Comparison of ENCODE assay signal across 18 cellular contexts in genomic region chr10:34736976-34737771, GRCh38.
DNase-seq lines count a peak whose midpoint lies in the region; ATAC-seq, FAIRE-seq and TF ChIP-seq lines count a peak whose summit lies in the region.
"Had no signal": no experiment of that assay in that cellular context is flagged by ENCODE, and none has a peak within 500 bp of the region (broad histone marks: within the 10 kb centered on the region; RNA-seq: fewer than 3 reads in every experiment).

No MANE protein-coding gene starts in this region.

- in situ Hi-C loops in Caki2 (cut with HindIII; ENCODE audit: low pct_unique_long_range_greater_than_20kb, low sequenced_read_pairs): no loop called here

- TF ChIP-seq CTCF in H1 (IDR thresholded peaks at IDR 0.05; ENCODE audit: control extremely low read depth in 1 of 3, insufficient read depth in 1 of 3, low read depth in 1 of 3, low read length in 3 of 3) (no peak), stomach (IDR thresholded peaks at IDR 0.05) (no peak)

- TF ChIP-seq POLR2A in H1 (IDR thresholded peaks at IDR 0.05; ENCODE audit: control extremely low read depth in 1 of 2, low read depth in 2 of 2, low read length in 2 of 2): no peak
- TF ChIP-seq POLR2A in stomach (IDR thresholded peaks at IDR 0.05): no peak

- peaks cover 7 to 10% of the 10 kb centered on the region in 2 experiments for H4K20me1 ChIP-seq in H1 (replicated peaks in 1 of 2; ENCODE audit: control insufficient read depth in 1 of 2, insufficient read depth in 2 of 2, low read length in 2 of 2)

- H2BK20ac ChIP-seq in H1 (ENCODE audit: low read length): no peak overlapping the region

- TF ChIP-seq RAD21 in H1 (IDR thresholded peaks at IDR 0.05 in 1 of 2, conservative IDR thresholded peaks at IDR 0.05 in 1 of 2; ENCODE audit: low read depth in 2 of 2, low read length in 2 of 2): no peak

- peak overlapping the region; percentile 11 for H4K91ac ChIP-seq in H1 (replicated peaks; ENCODE audit: insufficient read length, low read length)

- no peak overlapping the region for H4K8ac ChIP-seq in H1 (ENCODE audit: extremely low read depth, insufficient read depth, low read length)

- peak overlapping the region; percentile 12; the same call in 1 of the 2 replicates for H2BK5ac ChIP-seq in H1 (ENCODE audit: low read depth, low read length)

- no peak overlapping the region for H2BK12ac ChIP-seq in H1 (ENCODE audit: low read depth, low read length)

- H3K9ac ChIP-seq in H1 (replicated peaks in 1 of 4; ENCODE audit: extremely low read depth in 1 of 4, low read depth in 3 of 4, low read length in 3 of 4): no peak overlapping the region

- no peak overlapping the region for H2AK5ac ChIP-seq in H1 (ENCODE audit: low read depth, low read length)

- TF ChIP-seq EP300 in H1 (IDR thresholded peaks at IDR 0.05; ENCODE audit: borderline replicate concordance in 1 of 2, low read depth in 2 of 2, low read length in 2 of 2): no peak
- no peak for TF ChIP-seq EP300 in stomach (IDR thresholded peaks at IDR 0.05)

- H3K4me2 ChIP-seq in H1 (ENCODE audit: insufficient read depth in 1 of 2, low read depth in 2 of 2, low read length in 2 of 2): peak overlapping the region; percentile 21 to 30; a peak in 2 of 4 replicates

- H3K4ac ChIP-seq in H1 (replicated peaks; ENCODE audit: insufficient read length, low read depth, low read length): no peak overlapping the region

- FAIRE-seq in H1 (lab: Jason Lieb, UNC): peak; percentile 75
- FAIRE-seq: G401.6 had no signal

- H3K23ac ChIP-seq in H1 (ENCODE audit: insufficient read length): no peak overlapping the region

- no peak overlapping the region for H3K56ac ChIP-seq in H1 (replicated peaks; ENCODE audit: insufficient read length, low read depth, low read length)

- ATAC-seq in HG03439 (IDR thresholded peaks at IDR 0.05; ENCODE audit: unreplicated experiment): no peak
- ATAC-seq: activated CD8-positive, alpha-beta T cell treated with anti-CD3 and anti-CD28 coated beads, Interleukin-2, amount 10 ng/mL, durations not matched to agents 7 days and 5 days; PC-3; stimulated activated effector memory CD8-positive, alpha-beta T cell treated with anti-CD3 and anti-CD28 coated beads, Interleukin-12 subunit alpha, Interleukin-12 subunit beta, amount 100 ng/mL, for 72 hours; upper lobe of right lung had no signal

- CTCF ChIA-PET in H1 (lab: Charles Lee; ENCODE audit: partially characterized antibody): interaction anchor here (0.6 to 3.1 kb wide), 11 partner anchors 10 to 316 kb away, joined by 3 to 20 read pairs (median 4); no protein-coding TSS in a partner anchor

- H3K27ac ChIP-seq in H1 (ENCODE audit: low read depth, low read length) (peak overlapping the region; percentile 38; the same call in 1 of the 2 replicates), muscle layer of duodenum (ENCODE audit: low read length) (peak overlapping the region; percentile 26), stomach (no peak overlapping the region)
- H3K27ac ChIP-seq: coronary artery, skin epidermis, upper lobe of right lung had no signal

- H3K36me3 ChIP-seq in H1 (ENCODE audit: control insufficient read depth in 2 of 4, insufficient read depth in 4 of 4, low read length in 3 of 4): no peaks in the 10 kb centered on the region; a peak in 1 of 8 replicates
- H3K36me3 ChIP-seq in muscle layer of duodenum (ENCODE audit: control insufficient read depth in 1 of 2, insufficient read depth in 2 of 2, low read length in 2 of 2): no peaks in the 10 kb centered on the region
- no peaks in the 10 kb centered on the region for H3K36me3 ChIP-seq in stomach
- H3K36me3 ChIP-seq: upper lobe of right lung had no signal

- peaks cover 0 to 83% of the 10 kb centered on the region in 2 experiments for H3K79me2 ChIP-seq in H1 (ENCODE audit: control insufficient read depth in 1 of 2, insufficient read depth in 2 of 2, low read length in 2 of 2)

- H3K4me1 ChIP-seq in H1 (replicated peaks in 1 of 4; ENCODE audit: control insufficient read depth in 3 of 4, insufficient read depth in 4 of 4, low read length in 3 of 4) (peaks cover 16 to 26% (median 19%) of the 10 kb centered on the region in 4 experiments), muscle layer of duodenum (ENCODE audit: control insufficient read depth in 1 of 2, insufficient read depth in 2 of 2, low read length in 2 of 2) (peaks cover 0 to 30% of the 10 kb centered on the region in 2 donors), stomach (peaks cover 16 to 61% (median 32%) of the 10 kb centered on the region in 4 donors)

- POLR2A ChIA-PET in H1 (lab: Charles Lee; ENCODE audit: partially characterized antibody): no interaction called here

- peak; percentile 56 for DNase-seq in Caki2 (ENCODE audit: low read depth)
- peak; percentile 53 for DNase-seq in Jurkat, Clone E6-1 (ENCODE audit: low read depth, low spot score)
- DNase-seq in H1 (ENCODE audit: low read depth in 1 of 2, low spot score in 2 of 2): no peak
- DNase-seq in superior temporal gyrus (ENCODE audit: extremely low spot score): no peak
- DNase-seq in 8988T: no peak
- DNase-seq in stomach: no peak
- DNase-seq: activated CD8-positive, alpha-beta T cell treated with anti-CD3 and anti-CD28 coated beads, Interleukin-2, amount 10 ng/mL, durations not matched to agents 7 days and 5 days; midbrain; NCI-H1694 treated with DMSO at 0.1 percent for 48 hours; NCI-H526; PC-3; upper lobe of right lung had no signal

- WGBS in H1 (ENCODE audit: extremely low coverage in 1 of 2, insufficient coverage in 1 of 2, insufficient read length in 1 of 2, insufficient replicate concordance in 2 of 2, low coverage in 1 of 2, low lambda C conversion rate in 2 of 2, missing lambda C conversion rate in 1 of 2), 2 experiments: 58% methylated on average over 12 of the region's 12 CpGs; no CpG with 5 or more reads in 1 of the 2 experiments
- WGBS in stomach, 5 donors: 62 to 66% (median 63%) methylated on average over 12 of the region's 12 CpGs

- no peak overlapping the region for H2BK15ac ChIP-seq in H1 (ENCODE audit: low read length)

- H4K5ac ChIP-seq in H1 (ENCODE audit: insufficient read length, low read depth, low read length): no peak overlapping the region

- H2BK120ac ChIP-seq in H1 (replicated peaks; ENCODE audit: low read depth, low read length): no peak overlapping the region

- no peak overlapping the region for H2AFZ ChIP-seq in H1 (ENCODE audit: low read length)

- no peak overlapping the region for H3K14ac ChIP-seq in H1 (ENCODE audit: insufficient read length)

- no peaks in the 10 kb centered on the region for H3K9me3 ChIP-seq in H1 (ENCODE audit: insufficient read depth in 2 of 2, low read depth in 1 of 2, low read length in 1 of 2)
- H3K9me3 ChIP-seq in muscle layer of duodenum (ENCODE audit: control insufficient read depth in 1 of 2, low read length in 2 of 2): no peaks in the 10 kb centered on the region
- no peaks in the 10 kb centered on the region for H3K9me3 ChIP-seq in stomach
- H3K9me3 ChIP-seq: upper lobe of right lung had no signal

- intact Hi-C loops in stomach (cut with DNase I; ENCODE audit: low total_unique reads): no loop called here

- H3K4me3 ChIP-seq in Jurkat, Clone E6-1 (ENCODE audit: low read length): peak overlapping the region; percentile 5; the same call in 1 of the 2 replicates
- no peak overlapping the region; a peak in 3 of 8 replicates for H3K4me3 ChIP-seq in H1 (ENCODE audit: extremely low read depth in 1 of 4, insufficient read depth in 2 of 4, low read depth in 3 of 4, low read length in 4 of 4)
- H3K4me3 ChIP-seq in muscle layer of duodenum (ENCODE audit: low read depth in 1 of 2, low read length in 2 of 2): no peak overlapping the region
- no peak overlapping the region for H3K4me3 ChIP-seq in stomach
- H3K4me3 ChIP-seq: coronary artery, skin epidermis, upper lobe of right lung had no signal

- 0 out of 2 replicates have a peak, but pooled peaks cover 2% of the 10 kb centered on the region for H3K23me2 ChIP-seq in H1 (ENCODE audit: low read depth, low read length)

- peaks cover 8% of the 10 kb centered on the region; the same call in 1 of the 2 replicates for H3K79me1 ChIP-seq in H1 (ENCODE audit: low read depth, low read length)

- H3K18ac ChIP-seq in H1 (ENCODE audit: extremely low read depth, low read length): no peak overlapping the region

- H3K27me3 ChIP-seq in H1 (replicated peaks in 1 of 4; ENCODE audit: control insufficient read depth in 3 of 4, extremely low read depth in 1 of 4, insufficient read depth in 3 of 4, low read length in 3 of 4): no peaks in the 10 kb centered on the region
- no peaks in the 10 kb centered on the region for H3K27me3 ChIP-seq in muscle layer of duodenum (ENCODE audit: low read depth, low read length)
- H3K27me3 ChIP-seq in stomach: no peaks in the 10 kb centered on the region
- H3K27me3 ChIP-seq: upper lobe of right lung had no signal

TF ChIP-seq in H1, 55 proteins besides CTCF, POLR2A, EP300 and RAD21 (continues in another document):
- TF ChIP-seq HDAC2 (IDR thresholded peaks at IDR 0.05; ENCODE audit: borderline replicate concordance in 1 of 2, low read depth in 2 of 2, low read length in 2 of 2) (no peak), EGR1 (IDR thresholded peaks at IDR 0.05; ENCODE audit: borderline replicate concordance, low read depth, low read length) (no peak), CHD2 (IDR thresholded peaks at IDR 0.05; ENCODE audit: low read length) (no peak), HDAC6 (IDR thresholded peaks at IDR 0.05; ENCODE audit: low read depth, low read length) (no peak), TEAD4 (IDR thresholded peaks at IDR 0.05; ENCODE audit: low read depth, low read length) (no peak), ATF2 (IDR thresholded peaks at IDR 0.05; ENCODE audit: low read length) (no peak), NANOG (IDR thresholded peaks at IDR 0.05; ENCODE audit: insufficient read depth, low read depth, low read length, poor library complexity, severe bottlenecking) (no peak), SIX5 (IDR thresholded peaks at IDR 0.05; ENCODE audit: low read depth, low read length) (no peak), GTF2F1 (IDR thresholded peaks at IDR 0.05; ENCODE audit: borderline replicate concordance, low read depth, low read length) (no peak), SIN3A (conservative IDR thresholded peaks at IDR 0.05 in 1 of 2, IDR thresholded peaks at IDR 0.05 in 1 of 2; ENCODE audit: low read depth in 1 of 2, low read length in 2 of 2) (no peak), SIRT6 (IDR thresholded peaks at IDR 0.05; ENCODE audit: low read length) (no peak), RFX5 (IDR thresholded peaks at IDR 0.05; ENCODE audit: borderline replicate concordance, low read depth, low read length) (no peak)

Comparison
In these comparisons a context has a peak if more than half of its experiments do, and no peak if none do; other contexts are left out.
1. DNase-seq: peak in Caki2 (single experiment) and Jurkat, Clone E6-1 (single experiment); none in H1 (0 of 2), superior temporal gyrus (single experiment), 8988T (single experiment) and stomach (single experiment).
2. H3K27ac ChIP-seq: peak in H1 (single experiment) and muscle layer of duodenum (single experiment); none in stomach (0 of 5).